Comparison of ENCODE assay signal across 10 cellular contexts in the genomic region with DNA sequence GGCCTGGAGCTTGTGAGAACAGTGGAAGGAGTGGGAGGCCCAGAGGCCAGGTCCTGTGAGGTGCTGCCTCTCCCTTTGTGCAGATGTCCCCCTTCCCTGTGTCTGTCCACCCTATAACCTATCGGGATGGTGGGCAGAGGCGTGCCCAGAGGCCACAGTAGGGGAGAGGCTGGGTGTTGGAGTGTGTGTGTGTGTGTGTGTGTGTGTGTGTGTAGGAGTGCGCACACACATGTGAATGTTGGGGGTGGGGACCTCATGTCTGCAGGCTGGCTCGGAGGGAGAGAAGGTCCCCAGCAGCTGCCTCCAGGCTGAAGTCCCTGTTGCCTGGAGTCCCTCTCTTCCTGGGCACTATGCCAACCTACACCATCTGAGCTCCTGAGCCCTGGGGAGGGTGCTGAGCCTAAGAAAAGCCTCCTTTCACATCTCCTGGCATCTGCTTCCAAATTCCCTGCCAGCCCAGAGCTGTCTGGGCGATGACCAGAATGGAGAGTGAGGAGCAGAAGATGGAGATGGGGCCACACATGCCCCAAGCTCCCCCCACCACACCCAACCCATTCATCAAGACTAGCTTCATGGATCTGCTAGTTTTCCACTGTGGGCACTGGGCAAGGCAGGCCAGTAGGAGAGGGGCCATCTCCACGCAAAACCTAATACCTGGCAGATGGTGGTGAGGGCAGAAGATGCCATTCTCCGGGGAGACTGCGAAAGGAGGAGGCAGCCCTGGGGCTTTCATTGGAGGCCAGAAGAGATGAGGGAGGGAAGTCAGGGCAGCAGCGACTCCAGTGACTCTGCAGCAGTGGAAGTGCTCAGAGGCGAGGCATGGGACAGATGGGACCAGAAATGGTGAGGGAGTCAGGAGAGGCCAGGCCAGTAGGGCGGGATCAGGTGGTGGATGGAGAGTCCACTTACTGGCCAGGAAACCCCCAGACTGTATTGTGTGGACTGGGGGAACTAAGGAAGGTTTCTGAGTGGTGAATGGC. TPM values are rescaled to one million over a fixed set of nuclear protein-coding genes. Genes with fewer than 3 reads are reported as not detected.
A peak's percentile ranks its signal among the peaks of the same experiment; 100 is the strongest.
DNase-seq lines count a peak whose midpoint lies in the region; ATAC-seq and TF ChIP-seq lines count a peak whose summit lies in the region.
"Had no signal": no experiment of that assay in that cellular context is flagged by ENCODE, and none has a peak within 500 bp of the region (broad histone marks: within the 10 kb centered on the region; RNA-seq: fewer than 3 reads in every experiment).

No MANE protein-coding gene starts in this region.

- H3K27ac ChIP-seq in A673 (ENCODE audit: low read depth, low read length, poor library complexity, severe bottlenecking), result no peak overlapping the region

- no peak overlapping the region for H3K4me3 ChIP-seq in A673 (ENCODE audit: low read depth, low read length, poor library complexity, severe bottlenecking)

- DNase-seq in A673 (ENCODE audit: low spot score) (peak; percentile 52), NCI-H1417 (lab: John Stamatoyannopoulos, UW) (peak; percentile 67 to 94 (median 79)), midbrain (lab: John Stamatoyannopoulos, UW) (peak; percentile 87), DMS114 treated with DMSO at 0.1 percent for 48 hours (lab: John Stamatoyannopoulos, UW; ENCODE audit: unreplicated experiment) (no peak), SW 1271 (lab: John Stamatoyannopoulos, UW) (no peak), amniotic stem cell (lab: John Stamatoyannopoulos, UW) (no peak), dermis blood vessel endothelial cell (no peak)

- TF ChIP-seq CTCF in A673 (conservative IDR thresholded peaks at IDR 0.05; ENCODE audit: low read depth, low read length), result no peak

- H3K36me3 ChIP-seq in A673 (ENCODE audit: insufficient read depth, low read length, poor library complexity, severe bottlenecking), result no peaks in the 10 kb centered on the region

- POLR2A ChIA-PET in A673 (lab: Charles Lee; ENCODE audit: low non-redundant PET), result no interaction called here

- ATAC-seq in SK-N-SH treated with all-trans-retinoic acid at 6 μM for 48 hours, result peak; percentile 25; the same call in 1 of the 3 replicates

- BruUV-seq in A673 (replicated peaks; lab: Mats Ljungman, UMichigan), result no TSS peak

- CTCF ChIA-PET in A673 (lab: Charles Lee), result no interaction called here

- H3K4me1 ChIP-seq in A673 (ENCODE audit: insufficient read depth, low read length, poor library complexity, severe bottlenecking), result no peaks in the 10 kb centered on the region

- no peaks in the 10 kb centered on the region for H3K9me3 ChIP-seq in A673 (ENCODE audit: low read depth, low read length, poor library complexity, severe bottlenecking)

- H3K27me3 ChIP-seq in A673 (replicated peaks; ENCODE audit: insufficient read depth, low read depth, low read length, poor library complexity), result no peaks in the 10 kb centered on the region

- intact Hi-C loops in A673 (cut with micrococcal nuclease; ENCODE audit: unreplicated experiment), result no loop called here

TF ChIP-seq in SK-N-SH treated with all-trans-retinoic acid at 6 μM for 48 hours, 23 proteins besides CTCF, POLR2A, EP300 and RAD21:
- TF ChIP-seq, protein P1, sequence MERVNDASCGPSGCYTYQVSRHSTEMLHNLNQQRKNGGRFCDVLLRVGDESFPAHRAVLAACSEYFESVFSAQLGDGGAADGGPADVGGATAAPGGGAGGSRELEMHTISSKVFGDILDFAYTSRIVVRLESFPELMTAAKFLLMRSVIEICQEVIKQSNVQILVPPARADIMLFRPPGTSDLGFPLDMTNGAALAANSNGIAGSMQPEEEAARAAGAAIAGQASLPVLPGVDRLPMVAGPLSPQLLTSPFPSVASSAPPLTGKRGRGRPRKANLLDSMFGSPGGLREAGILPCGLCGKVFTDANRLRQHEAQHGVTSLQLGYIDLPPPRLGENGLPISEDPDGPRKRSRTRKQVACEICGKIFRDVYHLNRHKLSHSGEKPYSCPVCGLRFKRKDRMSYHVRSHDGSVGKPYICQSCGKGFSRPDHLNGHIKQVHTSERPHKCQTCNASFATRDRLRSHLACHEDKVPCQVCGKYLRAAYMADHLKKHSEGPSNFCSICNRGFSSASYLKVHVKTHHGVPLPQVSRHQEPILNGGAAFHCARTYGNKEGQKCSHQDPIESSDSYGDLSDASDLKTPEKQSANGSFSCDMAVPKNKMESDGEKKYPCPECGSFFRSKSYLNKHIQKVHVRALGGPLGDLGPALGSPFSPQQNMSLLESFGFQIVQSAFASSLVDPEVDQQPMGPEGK (CRISPR knock-in tag; IDR thresholded peaks at IDR 0.05; ENCODE audit: borderline replicate concordance), result no peak
- TF ChIP-seq ESRRG (CRISPR knock-in tag; IDR thresholded peaks at IDR 0.05) (no peak), ZFP30 (CRISPR knock-in tag; IDR thresholded peaks at IDR 0.05) (no peak), ZFP3 (CRISPR knock-in tag; IDR thresholded peaks at IDR 0.05) (peak; percentile 53; the same call in 1 of the 2 replicates), BACH2 (CRISPR knock-in tag; IDR thresholded peaks at IDR 0.05; ENCODE audit: borderline replicate concordance) (no peak), ZNF565 (CRISPR knock-in tag; conservative IDR thresholded peaks at IDR 0.05; ENCODE audit: low read depth) (no peak), SNAI2 (CRISPR knock-in tag; IDR thresholded peaks at IDR 0.05) (no peak), TCF4 (CRISPR knock-in tag; IDR thresholded peaks at IDR 0.05; ENCODE audit: borderline replicate concordance) (peak; percentile 34; the same call in 1 of the 2 replicates), ARNTL (CRISPR knock-in tag; IDR thresholded peaks at IDR 0.05; ENCODE audit: borderline replicate concordance, low read depth) (no peak)

RNA-seq across cellular contexts. Expression of a gene that starts 20.3 kb away (rescaled TPM):
- total RNA-seq in A673 (2021) (0.13 and 0.31 TPM in 2 replicates), dermis blood vessel endothelial cell (under 0.01 and 0.05 TPM in 2 replicates)
- total RNA-seq: MCF 10A; T-helper 1 cell treated with Interleukin-12 subunit alpha and Interleukin-12 subunit beta and Interleukin-4 antibody, amounts not matched to agents 30 ng/mL and 1 ng/mL, for 36 hours had no signal

RNA-seq across cellular contexts. Expression of a gene that starts 51.3 kb away (rescaled TPM):
- 32.8 and 33.2 TPM in 2 replicates for total RNA-seq in A673 (2021)
- total RNA-seq in dermis blood vessel endothelial cell, result 36.2 and 52.8 TPM in 2 replicates

Comparison
In these comparisons a context has a peak if more than half of its experiments do, and no peak if none do; other contexts are left out.
1. DNase-seq: peak in A673 (single experiment), NCI-H1417 (3 of 3) and midbrain (single experiment); none in DMS114 treated with DMSO at 0.1 percent for 48 hours (single experiment), SW 1271 (0 of 2), amniotic stem cell (single experiment) and dermis blood vessel endothelial cell (single experiment).